Comparison of ENCODE assay signal across 23 cellular contexts in genomic region chr4:152344001-152344400, GRCh38.
DNase-seq lines count a peak whose midpoint lies in the region; ATAC-seq and TF ChIP-seq lines count a peak whose summit lies in the region.
"Had no signal": no experiment of that assay in that cellular context is flagged by ENCODE, and none has a peak within 500 bp of the region (broad histone marks: within the 10 kb centered on the region; RNA-seq: fewer than 3 reads in every experiment).

No MANE protein-coding gene starts in this region.

- DNase-seq in EL (peak; percentile 8), RWPE2 (ENCODE audit: low spot score) (no peak), renal cortical epithelial cell (ENCODE audit: low read depth) (peak; percentile 62)
- DNase-seq in activated T-cell treated with anti-CD3 and anti-CD28 coated beads, Interleukin-2, amount 50 U/mL, for 4 hours, result no peak
- DNase-seq in stimulated activated naive CD8-positive, alpha-beta T cell treated with anti-CD3 and anti-CD28 coated beads, Interleukin-15, amount 100 ng/mL, for 72 hours, result no peak
- DNase-seq: CD8-positive, alpha-beta memory T cell; DMS 273 treated with DMSO at 0.1 percent for 48 hours; DMS79; HCEC 1CT; IMR-90; KG1; MM.1S; NCI-H2029; NCI-H446 treated with DMSO at 0.1 percent for 48 hours; NCI-H526; NCI-H82; NK-92 treated with Interleukin-12 subunit alpha and Interleukin-12 subunit beta, amount 100 ng/mL, for 24 hours; PC-9; RPMI8226; SHP77 had no signal

- no peak overlapping the region for H3K27ac Mint-ChIP-seq in stimulated activated naive CD8-positive, alpha-beta T cell treated with anti-CD3 and anti-CD28 coated beads, Interleukin-15, amount 100 ng/mL, for 72 hours
- H3K27ac Mint-ChIP-seq: CD14-positive monocyte; CD8-positive, alpha-beta memory T cell had no signal

- H3K9me3 Mint-ChIP-seq in activated T-cell treated with anti-CD3 and anti-CD28 coated beads, Interleukin-2, amount 50 U/mL, for 4 hours, result no peaks in the 10 kb centered on the region
- no peaks in the 10 kb centered on the region for H3K9me3 Mint-ChIP-seq in stimulated activated naive CD8-positive, alpha-beta T cell treated with anti-CD3 and anti-CD28 coated beads, Interleukin-15, amount 100 ng/mL, for 72 hours
- H3K9me3 Mint-ChIP-seq: CD14-positive monocyte; CD8-positive, alpha-beta memory T cell had no signal

- no peak overlapping the region for H3K4me3 Mint-ChIP-seq in activated T-cell treated with anti-CD3 and anti-CD28 coated beads, Interleukin-2, amount 50 U/mL, for 4 hours
- no peak overlapping the region for H3K4me3 Mint-ChIP-seq in stimulated activated naive CD8-positive, alpha-beta T cell treated with anti-CD3 and anti-CD28 coated beads, Interleukin-15, amount 100 ng/mL, for 72 hours
- H3K4me3 Mint-ChIP-seq: CD14-positive monocyte; CD8-positive, alpha-beta memory T cell had no signal

- H3K36me3 ChIP-seq in RWPE2 (ENCODE audit: low read depth), result peaks cover 45% of the 10 kb centered on the region

- H3K4me3 ChIP-seq in RWPE2 (ENCODE audit: severe bottlenecking), result no peak overlapping the region
- H3K4me3 ChIP-seq: PC-9 had no signal

- H3K4me1 Mint-ChIP-seq in activated T-cell treated with anti-CD3 and anti-CD28 coated beads, Interleukin-2, amount 50 U/mL, for 4 hours (ENCODE audit: low read depth), result peaks cover 3% of the 10 kb centered on the region
- no peaks in the 10 kb centered on the region for H3K4me1 Mint-ChIP-seq in stimulated activated naive CD8-positive, alpha-beta T cell treated with anti-CD3 and anti-CD28 coated beads, Interleukin-15, amount 100 ng/mL, for 72 hours
- H3K4me1 Mint-ChIP-seq: CD14-positive monocyte had no signal

- no peaks in the 10 kb centered on the region for H3K27me3 Mint-ChIP-seq in activated T-cell treated with anti-CD3 and anti-CD28 coated beads, Interleukin-2, amount 50 U/mL, for 4 hours (ENCODE audit: low read depth)
- no peaks in the 10 kb centered on the region for H3K27me3 Mint-ChIP-seq in stimulated activated naive CD8-positive, alpha-beta T cell treated with anti-CD3 and anti-CD28 coated beads, Interleukin-15, amount 100 ng/mL, for 72 hours
- H3K27me3 Mint-ChIP-seq: CD8-positive, alpha-beta memory T cell had no signal

- no peak for TF ChIP-seq CTCF in RWPE2 (IDR thresholded peaks at IDR 0.05; ENCODE audit: poor library complexity, severe bottlenecking)

- H3K36me3 Mint-ChIP-seq in activated T-cell treated with anti-CD3 and anti-CD28 coated beads, Interleukin-2, amount 50 U/mL, for 4 hours (ENCODE audit: insufficient read depth), result peaks cover 42% of the 10 kb centered on the region

- H3K27me3 ChIP-seq in RWPE2 (ENCODE audit: insufficient read depth, poor library complexity, severe bottlenecking), result no peaks in the 10 kb centered on the region

- H3K4me1 ChIP-seq in RWPE2 (ENCODE audit: insufficient read depth, poor library complexity, severe bottlenecking), result peaks cover 5% of the 10 kb centered on the region

- no peak overlapping the region for H3K27ac ChIP-seq in RWPE2 (ENCODE audit: poor library complexity, severe bottlenecking)
- H3K27ac ChIP-seq: PC-9 had no signal

- H3K9me3 ChIP-seq in RWPE2 (ENCODE audit: severe bottlenecking), result no peaks in the 10 kb centered on the region

- ATAC-seq in RWPE2 (ENCODE audit: low read depth) (peak; percentile 58; the same call in 1 of the 3 replicates), esophagus mucosa (peak; percentile 92), HG03108 (IDR thresholded peaks at IDR 0.05; ENCODE audit: unreplicated experiment) (no peak)
- ATAC-seq in activated T-cell treated with anti-CD3 and anti-CD28 coated beads, Interleukin-2, amount 50 U/mL, for 4 hours, result no peak
- ATAC-seq in stimulated activated naive CD8-positive, alpha-beta T cell treated with anti-CD3 and anti-CD28 coated beads, Interleukin-15, amount 100 ng/mL, for 72 hours, result no peak

Comparison
In these comparisons a context has a peak if more than half of its experiments do, and no peak if none do; other contexts are left out.
1. DNase-seq: peak in EL (single experiment) and renal cortical epithelial cell (single experiment); none in RWPE2 (single experiment), activated T-cell treated with anti-CD3 and anti-CD28 coated beads, Interleukin-2, amount 50 U/mL, for 4 hours (single experiment) and stimulated activated naive CD8-positive, alpha-beta T cell treated with anti-CD3 and anti-CD28 coated beads, Interleukin-15, amount 100 ng/mL, for 72 hours (0 of 2).
2. ATAC-seq: peak in RWPE2 (single experiment) and esophagus mucosa (single experiment); none in HG03108 (single experiment), activated T-cell treated with anti-CD3 and anti-CD28 coated beads, Interleukin-2, amount 50 U/mL, for 4 hours (0 of 2) and stimulated activated naive CD8-positive, alpha-beta T cell treated with anti-CD3 and anti-CD28 coated beads, Interleukin-15, amount 100 ng/mL, for 72 hours (single experiment).